Comparison of ENCODE assay signal across 29 cellular contexts in genomic region chr2:238055841-238056240, GRCh38. TPM values are rescaled to one million over a fixed set of nuclear protein-coding genes. Genes with fewer than 3 reads are reported as not detected.
"Had no signal": no experiment of that assay in that cellular context is flagged by ENCODE, and none has a peak within 500 bp of the region (broad histone marks: within the 10 kb centered on the region; RNA-seq: fewer than 3 reads in every experiment).

No MANE protein-coding gene starts in this region.

- H3K27ac Mint-ChIP-seq: activated B cell treated with CpG ODN at 0.5 μM for 24 hours; activated CD4-positive, alpha-beta memory T cell treated with anti-CD3 and anti-CD28 coated beads for 36 hours; effector memory CD8-positive, alpha-beta T cell; natural killer cell treated with Interleukin-12 subunit alpha and Interleukin-12 subunit beta and Interleukin-15 and Interleukin-18, amount 100 ng/mL, for 72 hours; progenitor cell of endocrine pancreas had no signal

- H3K36me3 Mint-ChIP-seq: activated CD4-positive, alpha-beta memory T cell treated with anti-CD3 and anti-CD28 coated beads for 36 hours had no signal

- DNase-seq: activated B cell treated with CpG ODN at 0.5 μM for 24 hours; activated CD4-positive, alpha-beta memory T cell treated with anti-CD3 and anti-CD28 coated beads for 36 hours; activated CD8-positive, alpha-beta memory T cell treated with anti-CD3 and anti-CD28 coated beads, Interleukin-2, amount 50 U/mL, for 4 hours; activated gamma-delta T cell treated with Interleukin-2 at 50 U/mL for 16 hours; activated naive CD4-positive, alpha-beta T cell treated with anti-CD3 and anti-CD28 coated beads, Interleukin-2, amount 50 U/mL, for 16 hours; activated T-cell treated with anti-CD3 and anti-CD28 coated beads, Interleukin-2, amount 50 U/mL, for 1 hour; amniotic stem cell; brain microvascular endothelial cell; cortex of kidney; effector memory CD8-positive, alpha-beta T cell; erythroblast; gastrocnemius medialis; glutamatergic neuron; left lung; mucosa of descending colon; ovary; stimulated activated CD4-positive, alpha-beta T cell treated with anti-CD3 and anti-CD28 coated beads, Interleukin-12 subunit alpha, Interleukin-12 subunit beta, amount 100 ng/mL, for 4 hours; stimulated activated CD4-positive, alpha-beta T cell treated with anti-CD3 and anti-CD28 coated beads, Interleukin-4, amount 100 ng/mL, for 1 hour; stimulated activated naive CD8-positive, alpha-beta T cell treated with anti-CD3 and anti-CD28 coated beads, Interleukin-15, Interleukin-2, amounts not matched to agents 100 U/mL and 50 U/mL, for 24 hours; T-helper 1 cell; testis; trophoblast cell had no signal

- H3K9me3 Mint-ChIP-seq: activated CD4-positive, alpha-beta memory T cell treated with anti-CD3 and anti-CD28 coated beads for 36 hours; effector memory CD8-positive, alpha-beta T cell had no signal

- FAIRE-seq: astrocyte, islet of Langerhans, TTC549 had no signal

- H3K4me3 Mint-ChIP-seq: activated B cell treated with CpG ODN at 0.5 μM for 24 hours; activated CD4-positive, alpha-beta memory T cell treated with anti-CD3 and anti-CD28 coated beads for 36 hours; effector memory CD8-positive, alpha-beta T cell; natural killer cell treated with Interleukin-12 subunit alpha and Interleukin-12 subunit beta and Interleukin-15 and Interleukin-18, amount 100 ng/mL, for 72 hours had no signal

RNA-seq across cellular contexts. Expression of gene ESPNL, which starts 44.3 kb away (rescaled TPM):
- total RNA-seq: astrocyte, lung microvascular endothelial cell, sciatic nerve had no signal
